1 cellular context compared by ENCODE assay signal in the genomic region with DNA sequence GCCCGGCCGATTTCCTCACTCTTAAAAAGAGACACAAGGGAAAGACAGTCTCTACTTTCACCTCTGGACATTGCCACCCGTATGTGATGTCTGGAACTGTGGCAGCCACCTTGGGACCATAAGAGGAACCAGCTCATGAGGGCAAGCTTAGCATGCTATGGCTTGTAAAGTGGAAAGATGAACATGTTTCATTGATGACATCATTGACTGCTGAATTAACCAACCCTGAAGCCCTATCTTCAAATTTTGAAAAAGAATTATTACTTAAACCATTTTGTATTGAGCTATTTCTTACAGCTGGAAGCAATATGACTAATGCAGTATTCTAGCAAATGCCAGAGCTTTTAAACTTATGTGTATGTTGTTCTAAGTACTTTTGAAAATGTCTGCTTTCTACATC.
TF ChIP-seq lines count a peak whose summit lies in the region.

No MANE protein-coding gene starts in this region.

TF ChIP-seq in HepG2, 621 proteins besides CTCF, POLR2A, EP300 and RAD21:
- no peak for TF ChIP-seq ZNF33B (CRISPR knock-in tag; IDR thresholded peaks at IDR 0.05)
- no peak for TF ChIP-seq JUND (CRISPR knock-in tag; IDR thresholded peaks at IDR 0.05)
- no peak for TF ChIP-seq ZFX (CRISPR knock-in tag; IDR thresholded peaks at IDR 0.05; ENCODE audit: low read depth)
- TF ChIP-seq ATF1 (CRISPR knock-in tag; IDR thresholded peaks at IDR 0.05): no peak
- TF ChIP-seq TBX3 (IDR thresholded peaks at IDR 0.05; ENCODE audit: borderline replicate concordance): no peak
- peak; percentile 60; the same call in 1 of the 2 replicates for TF ChIP-seq ATF7 (IDR thresholded peaks at IDR 0.05)
- TF ChIP-seq ATF7 (CRISPR knock-in tag; IDR thresholded peaks at IDR 0.05): no peak
- TF ChIP-seq SRSF9 (IDR thresholded peaks at IDR 0.05; ENCODE audit: borderline replicate concordance, insufficient read depth, low read depth, low read length, poor library complexity, severe bottlenecking): no peak
- TF ChIP-seq RXRA (CRISPR knock-in tag; IDR thresholded peaks at IDR 0.05): no peak
TF ChIP-seq in HepG2: peak in this region for 1.
